20 cellular contexts compared by ENCODE assay signal in the genomic region with DNA sequence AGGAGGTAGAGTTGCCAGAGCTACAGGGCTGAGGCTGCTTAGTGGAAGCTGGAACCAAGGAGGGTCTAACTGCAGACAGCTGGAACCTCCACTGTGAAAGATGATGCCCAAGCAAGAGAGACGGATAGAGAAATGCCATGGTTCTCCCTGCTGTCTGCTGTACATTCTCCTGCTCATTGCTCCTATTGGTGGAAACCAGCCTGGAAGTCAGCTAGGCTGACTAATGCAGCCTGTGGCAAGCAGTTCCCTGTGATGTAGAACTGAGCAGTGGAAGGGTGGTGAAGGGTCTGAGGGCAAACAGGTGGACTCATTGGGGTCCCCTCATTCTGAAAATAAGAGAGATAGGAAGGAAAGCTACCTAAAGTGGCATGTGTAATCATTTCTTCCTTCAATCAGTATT.
"Had no signal": no experiment of that assay in that cellular context is flagged by ENCODE, and none has a peak within 500 bp of the region (broad histone marks: within the 10 kb centered on the region; RNA-seq: fewer than 3 reads in every experiment).

No MANE protein-coding gene starts in this region.

- DNase-seq: dorsolateral prefrontal cortex; effector CD8-positive, alpha-beta T cell; gastrocnemius medialis; glutamatergic neuron; kidney; left colon; left ventricle myocardium superior; naive thymus-derived CD8-positive, alpha-beta T cell; psoas muscle; retina; right lobe of liver; stimulated activated CD4-positive, alpha-beta T cell treated with anti-CD3 and anti-CD28 coated beads, Interleukin-4, amount 100 ng/mL, for 24 hours; tibial artery had no signal

- H3K36me3 Mint-ChIP-seq: naive thymus-derived CD8-positive, alpha-beta T cell; stimulated activated memory B cell treated with anti-CD40 and anti-IgM and Interleukin-4, amounts not matched to agents 10 μg/mL and 1 μg/mL and 100 μg/mL, for 72 hours had no signal

- H3K4me1 Mint-ChIP-seq: naive thymus-derived CD8-positive, alpha-beta T cell; stimulated activated memory B cell treated with anti-CD40 and anti-IgM and Interleukin-4, amounts not matched to agents 10 μg/mL and 1 μg/mL and 100 μg/mL, for 72 hours had no signal

- H3K4me1 ChIP-seq: gastrocnemius medialis, psoas muscle, right lobe of liver, tibial artery, upper lobe of left lung, vagina had no signal

- H3K27me3 Mint-ChIP-seq: stimulated activated memory B cell treated with anti-CD40 and anti-IgM and Interleukin-4, amounts not matched to agents 10 μg/mL and 1 μg/mL and 100 μg/mL, for 72 hours; stimulated activated naive CD8-positive, alpha-beta T cell treated with anti-CD3 and anti-CD28 coated beads, Interleukin-15, Interleukin-2, amounts not matched to agents 100 ng/mL and 50 ng/mL, for 24 hours had no signal

- H3K4me3 Mint-ChIP-seq: naive thymus-derived CD8-positive, alpha-beta T cell; stimulated activated memory B cell treated with anti-CD40 and anti-IgM and Interleukin-4, amounts not matched to agents 10 μg/mL and 1 μg/mL and 100 μg/mL, for 72 hours; stimulated activated naive CD8-positive, alpha-beta T cell treated with anti-CD3 and anti-CD28 coated beads, Interleukin-15, Interleukin-2, amounts not matched to agents 100 ng/mL and 50 ng/mL, for 24 hours had no signal

- H3K27ac Mint-ChIP-seq: naive thymus-derived CD8-positive, alpha-beta T cell; stimulated activated memory B cell treated with anti-CD40 and anti-IgM and Interleukin-4, amounts not matched to agents 10 μg/mL and 1 μg/mL and 100 μg/mL, for 72 hours; stimulated activated naive CD8-positive, alpha-beta T cell treated with anti-CD3 and anti-CD28 coated beads, Interleukin-15, Interleukin-2, amounts not matched to agents 100 ng/mL and 50 ng/mL, for 24 hours had no signal

- H3K36me3 ChIP-seq: gastrocnemius medialis, neutrophil, right lobe of liver, tibial artery, upper lobe of left lung, vagina had no signal

- ATAC-seq: esophagus mucosa; gastrocnemius medialis; left colon; left ventricle myocardium superior; naive thymus-derived CD8-positive, alpha-beta T cell; psoas muscle; right lobe of liver; stimulated activated memory B cell treated with anti-CD40 and anti-IgM and Interleukin-4, amounts not matched to agents 10 μg/mL and 1 μg/mL and 100 μg/mL, for 72 hours had no signal

- H3K9me3 ChIP-seq: gastrocnemius medialis, neutrophil, psoas muscle, right lobe of liver, tibial artery, vagina had no signal

- H3K4me3 ChIP-seq: coronary artery, dorsolateral prefrontal cortex, gastrocnemius medialis, psoas muscle, right lobe of liver, tibial artery, upper lobe of left lung, vagina had no signal

- H3K27me3 ChIP-seq: dorsolateral prefrontal cortex, gastrocnemius medialis, neutrophil, right lobe of liver, tibial artery, upper lobe of left lung, vagina had no signal

- H3K27ac ChIP-seq: coronary artery, dorsolateral prefrontal cortex, gastrocnemius medialis, neutrophil, psoas muscle, right lobe of liver, tibial artery, upper lobe of left lung, vagina had no signal
